In the genomic region with DNA sequence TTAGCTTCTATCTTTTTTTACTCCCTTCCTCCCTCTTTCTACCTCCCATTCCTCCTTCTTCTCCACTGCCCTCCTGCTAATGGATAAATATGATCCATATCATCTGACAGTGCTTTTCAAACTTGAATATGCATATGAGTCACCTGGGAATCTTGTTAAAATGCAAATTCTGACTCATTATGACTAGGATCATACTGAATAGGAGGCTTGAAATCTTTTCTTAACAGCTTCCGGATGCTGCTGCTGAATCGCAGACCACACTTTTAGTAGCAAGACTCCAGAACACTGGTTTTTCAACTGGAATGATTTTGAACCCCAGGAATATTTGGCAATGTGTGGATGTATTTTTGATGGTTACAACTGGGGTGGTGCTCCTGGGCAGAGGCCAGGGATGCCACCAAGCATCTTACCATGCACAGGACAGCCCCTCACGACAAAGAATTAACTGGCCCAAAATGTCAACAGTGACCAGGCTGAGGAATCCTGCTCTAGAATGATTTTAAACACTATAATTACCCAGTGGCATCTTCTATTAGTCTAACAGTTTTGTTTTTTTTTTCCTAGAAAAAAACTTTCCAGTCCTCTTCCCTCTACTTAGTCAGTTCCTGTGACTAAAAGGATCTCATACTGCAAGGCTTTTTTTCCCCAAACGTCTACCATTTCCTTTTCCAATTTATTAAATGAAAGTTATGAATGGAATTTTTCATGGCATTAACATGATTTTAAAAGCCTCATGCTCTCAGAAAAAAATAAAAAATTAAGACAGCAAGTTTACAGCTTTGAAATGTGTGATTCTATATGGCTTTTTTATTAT, we compare ENCODE assay signal across 16 cellular contexts. TPM values are rescaled to one million over a fixed set of nuclear protein-coding genes. Genes with fewer than 3 reads are reported as not detected.
DNase-seq lines count a peak whose midpoint lies in the region; ATAC-seq, FAIRE-seq and TF ChIP-seq lines count a peak whose summit lies in the region.
"Had no signal": no experiment of that assay in that cellular context is flagged by ENCODE, and none has a peak within 500 bp of the region (broad histone marks: within the 10 kb centered on the region; RNA-seq: fewer than 3 reads in every experiment).

No MANE protein-coding gene starts in this region.

- no peaks in the 10 kb centered on the region for H3K9me3 Mint-ChIP-seq in natural killer cell treated with Interleukin-12 subunit alpha and Interleukin-12 subunit beta and Interleukin-15 and Interleukin-18, amount 100 ng/mL, for 72 hours
- H3K9me3 Mint-ChIP-seq: activated CD4-positive, alpha-beta memory T cell treated with anti-CD3 and anti-CD28 coated beads, Interleukin-2, amount 10 ng/mL, durations not matched to agents 7 days and 5 days; memory B cell had no signal

- BruUV-seq in K562 (replicated peaks; lab: Mats Ljungman, UMichigan) = no TSS peak

- no peak for TF ChIP-seq RAD21 in K562 (CRISPR knock-in tag; conservative IDR thresholded peaks at IDR 0.05 in 1 of 2, IDR thresholded peaks at IDR 0.05 in 1 of 2)

- in situ Hi-C loops in K562 (cut with MboI) = loop anchor here (5.0 to 25.0 kb wide), 2 partner anchors 278 to 488 kb away; no protein-coding TSS in a partner anchor

- POLR2A ChIA-PET in K562 (lab: Yijun Ruan, JAX) = interaction anchor here (0.8 kb wide), 1 partner anchor 131 kb away, joined by 3 read pairs; no protein-coding TSS in a partner anchor

- H3K27ac ChIP-seq in K562 (ENCODE audit: extremely low read depth, low read depth, low read length) (no peak overlapping the region), keratinocyte (ENCODE audit: control insufficient read depth, insufficient read depth, low read length) (peak overlapping the region; percentile 99)
- H3K27ac ChIP-seq: C4-2B, SK-N-MC, upper lobe of right lung had no signal

- ATAC-seq in K562 (no peak), GM21515 (IDR thresholded peaks at IDR 0.05; ENCODE audit: unreplicated experiment) (no peak)
- no peak for ATAC-seq in natural killer cell treated with Interleukin-12 subunit alpha and Interleukin-12 subunit beta and Interleukin-15 and Interleukin-18, amount 100 ng/mL, for 72 hours
- ATAC-seq: upper lobe of right lung had no signal

- peak overlapping the region in 1 of 2 donors; percentile 24 for H3K27ac Mint-ChIP-seq in natural killer cell treated with Interleukin-12 subunit alpha and Interleukin-12 subunit beta and Interleukin-15 and Interleukin-18, amount 100 ng/mL, for 72 hours
- H3K27ac Mint-ChIP-seq: activated CD4-positive, alpha-beta memory T cell treated with anti-CD3 and anti-CD28 coated beads, Interleukin-2, amount 10 ng/mL, durations not matched to agents 7 days and 5 days; memory B cell had no signal

- H3K4me2 ChIP-seq in K562 (ENCODE audit: insufficient read depth, low read length) (no peak overlapping the region), keratinocyte (ENCODE audit: control insufficient read depth, extremely low read depth, insufficient read depth, low read depth, low read length) (peak overlapping the region; percentile 92)

- TF ChIP-seq POLR2A in K562 (conservative IDR thresholded peaks at IDR 0.05) = no peak

- 0 out of 2 replicates have a peak overlapping the region, but pooled peaks have one; percentile 19 for H2AFZ ChIP-seq in K562 (ENCODE audit: low read depth, low read length)
- peak overlapping the region; percentile 33 for H2AFZ ChIP-seq in keratinocyte (ENCODE audit: control insufficient read depth, low read length)

- H3K4me1 Mint-ChIP-seq in natural killer cell treated with Interleukin-12 subunit alpha and Interleukin-12 subunit beta and Interleukin-15 and Interleukin-18, amount 100 ng/mL, for 72 hours (ENCODE audit: low read depth in 2 of 2) = no peaks in the 10 kb centered on the region
- H3K4me1 Mint-ChIP-seq: memory B cell had no signal

- no peaks in the 10 kb centered on the region for H4K20me1 ChIP-seq in K562 (replicated peaks; ENCODE audit: control insufficient read depth, insufficient read depth, low read length)
- no peaks in the 10 kb centered on the region for H4K20me1 ChIP-seq in keratinocyte (ENCODE audit: control insufficient read depth, extremely low read depth, insufficient read depth, low read length)

- WGBS in K562 (ENCODE audit: insufficient coverage, low coverage, missing lambda C conversion rate) = 4% methylated on average over 4 of the region's 4 CpGs

- no peak for FAIRE-seq in K562 (lab: Jason Lieb, UNC)
- FAIRE-seq in keratinocyte (lab: Jason Lieb, UNC) = peak; percentile 95

- H3K79me2 ChIP-seq in K562 (ENCODE audit: control insufficient read depth, insufficient read depth, low read length) = no peaks in the 10 kb centered on the region
- peaks cover 33% of the 10 kb centered on the region for H3K79me2 ChIP-seq in keratinocyte (ENCODE audit: control insufficient read depth, insufficient read depth, low read length)

- no peaks in the 10 kb centered on the region for H3K36me3 ChIP-seq in K562 (ENCODE audit: control insufficient read depth, insufficient read depth, low read length)
- H3K36me3 ChIP-seq in keratinocyte (ENCODE audit: control insufficient read depth in 2 of 2, extremely low read depth in 1 of 2, insufficient read depth in 2 of 2, low read length in 2 of 2) = no peaks in the 10 kb centered on the region
- H3K36me3 ChIP-seq: esophagus squamous epithelium, upper lobe of right lung had no signal

- H3K27me3 ChIP-seq in K562 (ENCODE audit: control insufficient read depth in 2 of 2, insufficient read depth in 2 of 2, low read length in 2 of 2) = no peaks in the 10 kb centered on the region
- no peaks in the 10 kb centered on the region for H3K27me3 ChIP-seq in keratinocyte (ENCODE audit: control insufficient read depth, extremely low read depth, insufficient read depth, low read length)
- H3K27me3 ChIP-seq: esophagus squamous epithelium, upper lobe of right lung had no signal

- peak; percentile 74 for DNase-seq in AG09309 (ENCODE audit: low read depth)
- DNase-seq in M059J (ENCODE audit: low read depth) = peak; percentile 87
- no peak for DNase-seq in K562 (ENCODE audit: extremely low read depth in 1 of 4, low spot score in 3 of 4)
- DNase-seq in keratinocyte (ENCODE audit: low read depth, low spot score) = peak; percentile 62
- DNase-seq in natural killer cell treated with Interleukin-12 subunit alpha and Interleukin-12 subunit beta and Interleukin-15 and Interleukin-18, amount 100 ng/mL, for 72 hours (ENCODE audit: low spot score) = no peak
- DNase-seq in GM19240 (ENCODE audit: insufficient read length, low spot score) = no peak
- no peak for DNase-seq in mucosa of gallbladder (ENCODE audit: low spot score)
- DNase-seq: activated CD4-positive, alpha-beta memory T cell treated with anti-CD3 and anti-CD28 coated beads, Interleukin-2, amount 10 ng/mL, durations not matched to agents 7 days and 5 days; amygdala; esophagus squamous epithelium; Kasumi-1; upper lobe of right lung had no signal

- H3K4me3 Mint-ChIP-seq in natural killer cell treated with Interleukin-12 subunit alpha and Interleukin-12 subunit beta and Interleukin-15 and Interleukin-18, amount 100 ng/mL, for 72 hours = no peak overlapping the region
- H3K4me3 Mint-ChIP-seq: activated CD4-positive, alpha-beta memory T cell treated with anti-CD3 and anti-CD28 coated beads, Interleukin-2, amount 10 ng/mL, durations not matched to agents 7 days and 5 days; memory B cell had no signal

- H3K4me3 ChIP-seq in AG09309 (ENCODE audit: control insufficient read depth, low read depth, low read length) (no peak overlapping the region; the same call in 1 of the 2 replicates), K562 (no peak overlapping the region), keratinocyte (ENCODE audit: control insufficient read depth in 2 of 3, extremely low read depth in 1 of 3, insufficient read depth in 2 of 3, low read depth in 1 of 3, low read length in 3 of 3) (peak overlapping the region in 2 of 3 experiments; percentile 62 to 74)
- H3K4me3 ChIP-seq: esophagus squamous epithelium, SK-N-MC, upper lobe of right lung had no signal

- H3K9ac ChIP-seq in K562 (ENCODE audit: insufficient read depth in 1 of 2, low read depth in 2 of 2, low read length in 2 of 2) (no peak overlapping the region), keratinocyte (ENCODE audit: control insufficient read depth, extremely low read depth, insufficient read depth, low read length) (peak overlapping the region; percentile 79)

- H3K4me1 ChIP-seq in K562 (replicated peaks in 1 of 2; ENCODE audit: control insufficient read depth in 2 of 2, insufficient read depth in 2 of 2, low read length in 2 of 2) = peaks cover 0 to 3% of the 10 kb centered on the region in 2 experiments; a peak in 1 of 5 replicates
- H3K4me1 ChIP-seq in keratinocyte (ENCODE audit: control insufficient read depth, extremely low read depth, insufficient read depth, low read length) = peaks cover 40% of the 10 kb centered on the region
- H3K4me1 ChIP-seq: upper lobe of right lung had no signal

- no peaks in the 10 kb centered on the region for H3K9me1 ChIP-seq in K562 (ENCODE audit: control insufficient read depth, insufficient read depth, low read length)
- no peaks in the 10 kb centered on the region for H3K9me1 ChIP-seq in keratinocyte (ENCODE audit: control insufficient read depth, extremely low read depth, insufficient read depth, low read length)

- no peaks in the 10 kb centered on the region for H3K27me3 Mint-ChIP-seq in natural killer cell treated with Interleukin-12 subunit alpha and Interleukin-12 subunit beta and Interleukin-15 and Interleukin-18, amount 100 ng/mL, for 72 hours
- H3K27me3 Mint-ChIP-seq: activated CD4-positive, alpha-beta memory T cell treated with anti-CD3 and anti-CD28 coated beads, Interleukin-2, amount 10 ng/mL, durations not matched to agents 7 days and 5 days; memory B cell had no signal

- H3K9me3 ChIP-seq in K562 (replicated peaks; ENCODE audit: control insufficient read depth, insufficient read depth, low read depth, low read length) (no peaks in the 10 kb centered on the region), keratinocyte (ENCODE audit: control insufficient read depth, low read depth, low read length) (no peaks in the 10 kb centered on the region)
- H3K9me3 ChIP-seq: esophagus squamous epithelium, upper lobe of right lung had no signal

- CTCF ChIA-PET in K562 (lab: Yijun Ruan, JAX; ENCODE audit: low intra/inter-chr PET ratio) = interaction anchor here (0.6 kb wide), 1 partner anchor 492 kb away, joined by 3 read pairs; no protein-coding TSS in a partner anchor

- intact Hi-C loops in K562 (cut with micrococcal nuclease) = no loop called here

- no peak for TF ChIP-seq CTCF in AG09309 (IDR thresholded peaks at IDR 0.05; ENCODE audit: control insufficient read depth, insufficient read depth, low read depth, low read length, missing control alignments)
- TF ChIP-seq CTCF in K562 (IDR thresholded peaks at IDR 0.05 in 2 of 3, conservative IDR thresholded peaks at IDR 0.05 in 1 of 3; ENCODE audit: insufficient read depth in 2 of 3, low read depth in 1 of 3, low read length in 3 of 3) = no peak
- TF ChIP-seq CTCF in keratinocyte (optimal IDR thresholded peaks at IDR 0.05 in 1 of 3, IDR thresholded peaks at IDR 0.05 in 1 of 3, conservative IDR thresholded peaks at IDR 0.05 in 1 of 3; ENCODE audit: extremely low read depth in 1 of 3, insufficient read depth in 2 of 3, low read length in 3 of 3) = no peak

- H3K36me3 Mint-ChIP-seq in natural killer cell treated with Interleukin-12 subunit alpha and Interleukin-12 subunit beta and Interleukin-15 and Interleukin-18, amount 100 ng/mL, for 72 hours = no peaks in the 10 kb centered on the region
- H3K36me3 Mint-ChIP-seq: memory B cell had no signal

- TF ChIP-seq EP300 in K562 (IDR thresholded peaks at IDR 0.05; ENCODE audit: low read length) = no peak

- dilution Hi-C loops in keratinocyte (cut with MboI; ENCODE audit: extremely low pct_ligation_motif_present, low sequenced_read_pairs) = no loop called here

RNA-seq across cellular contexts. Expression of a gene that starts 10.6 kb away (rescaled TPM):
- total RNA-seq in M059J (2014; rRNA removed; shearing (Covaris generic)) = 70.0 and 107 TPM in 2 replicates
- 5.9 and 14.3 TPM in 2 replicates for total RNA-seq in K562 (2011; cell fraction: chromatin; rRNA removed; ENCODE audit: low replicate concordance)
- total RNA-seq in K562 (2011; cell fraction: nucleolus; rRNA removed) = 12.6 and 13.3 TPM in 2 replicates
- total RNA-seq in K562 (2011; cell fraction: nucleoplasm; rRNA removed) = 16.2 and 20.5 TPM in 2 replicates
- total RNA-seq in K562 (2014; rRNA removed) = 158 and 161 TPM in 2 replicates
- total RNA-seq in K562 (2014; rRNA removed; fragmentation: Illumina TruSeq; extraction: Trizol) = 125 and 139 TPM in 2 replicates
- 103 and 108 TPM in 2 replicates for total RNA-seq in K562 (2015; rRNA removed; fragmentation: Illumina TruSeq; extraction: Trizol)
- total RNA-seq in K562 (2021) = 93.9 and 104 TPM in 2 replicates
- 109 and 136 TPM in 2 replicates for polyA plus RNA-seq in K562 (2011; rRNA removed)
- polyA plus RNA-seq in K562 (2011; cell fraction: cytosol; rRNA removed) = 52.1 and 71.6 TPM in 2 replicates
- 32.2 and 33.2 TPM in 2 replicates for polyA plus RNA-seq in K562 (2011; cell fraction: nucleus; rRNA removed)
- polyA plus RNA-seq in K562 (2012) = 113 and 132 TPM in 2 replicates
- 89.7 and 95.8 TPM in 2 replicates for polyA plus RNA-seq in K562 (2014; fragmentation: Illumina TruSeq; extraction: Trizol)
- 10 to 100 TPM; 22.5 to 42.8 TPM for polyA plus RNA-seq in K562 (2014; fragmentation: Nextera tagmentation; extraction: Ambion mirVana)
- polyA plus RNA-seq in K562 (2014; rRNA removed) = 199 and 229 TPM in 2 replicates
- polyA minus RNA-seq in K562 (2011; rRNA and poly(A)+ RNA removed) = 36.7 and 37.5 TPM in 2 replicates
- 13.1 and 19.2 TPM in 2 replicates for polyA minus RNA-seq in K562 (2011; cell fraction: cytosol; rRNA and poly(A)+ RNA removed)
- 10.2 and 18.8 TPM in 2 replicates for polyA minus RNA-seq in K562 (2011; cell fraction: nucleus; rRNA and poly(A)+ RNA removed)
- polyA plus RNA-seq in keratinocyte = 55.4 to 95.6 TPM (median 71.5 TPM) in 3 replicates
- 38.6 TPM for polyA plus RNA-seq in keratinocyte (2011; ENCODE audit: low read depth)
- 54.2 and 62.1 TPM in 2 replicates for polyA plus RNA-seq in keratinocyte (2011; cell fraction: cytosol; rRNA removed)
- polyA plus RNA-seq in keratinocyte (2011; cell fraction: nucleus; rRNA removed) = 17.6 and 18.5 TPM in 2 replicates
- 74.1 and 76.1 TPM in 2 replicates for polyA plus RNA-seq in keratinocyte (2012; ENCODE audit: low replicate concordance)
- 11.0 to 19.9 TPM (median 16.2 TPM) in 3 replicates for polyA minus RNA-seq in keratinocyte
- 26.9 TPM for polyA minus RNA-seq in keratinocyte (2011; cell fraction: cytosol; rRNA and poly(A)+ RNA removed)
- polyA minus RNA-seq in keratinocyte (2011; cell fraction: nucleus; rRNA and poly(A)+ RNA removed) = 7.2 and 10.2 TPM in 2 replicates
- 10 to 100 TPM; 31.3 to 46.3 TPM for total RNA-seq in natural killer cell treated with Interleukin-12 subunit alpha and Interleukin-12 subunit beta and Interleukin-15 and Interleukin-18, amount 100 ng/mL, for 72 hours
- 56.7 TPM for total RNA-seq in mucosa of gallbladder

RNA-seq across cellular contexts. Expression of a gene that starts 58.1 kb away (rescaled TPM):
- 5.1 and 8.6 TPM in 2 replicates for total RNA-seq in M059J (2014; rRNA removed; shearing (Covaris generic))
- total RNA-seq in K562 (2011; cell fraction: chromatin; rRNA removed; ENCODE audit: low replicate concordance) = 21.7 and 41.3 TPM in 2 replicates
- total RNA-seq in K562 (2011; cell fraction: nucleolus; rRNA removed) = 8.5 and 10.9 TPM in 2 replicates
- 15.7 and 21.5 TPM in 2 replicates for total RNA-seq in K562 (2011; cell fraction: nucleoplasm; rRNA removed)
- 4.4 and 5.4 TPM in 2 replicates for total RNA-seq in K562 (2014; rRNA removed)
- total RNA-seq in K562 (2014; rRNA removed; fragmentation: Illumina TruSeq; extraction: Trizol) = 8.2 and 9.0 TPM in 2 replicates
- 6.9 and 7.6 TPM in 2 replicates for total RNA-seq in K562 (2015; rRNA removed; fragmentation: Illumina TruSeq; extraction: Trizol)
- total RNA-seq in K562 (2021) = 10.8 and 12.2 TPM in 2 replicates
- 12.1 and 13.1 TPM in 2 replicates for polyA plus RNA-seq in K562 (2011; rRNA removed)
- polyA plus RNA-seq in K562 (2011; cell fraction: cytosol; rRNA removed) = 5.0 and 9.1 TPM in 2 replicates
- polyA plus RNA-seq in K562 (2011; cell fraction: nucleus; rRNA removed) = 19.0 and 25.7 TPM in 2 replicates
- 5.5 and 8.2 TPM in 2 replicates for polyA plus RNA-seq in K562 (2012)
- 8.8 and 9.5 TPM in 2 replicates for polyA plus RNA-seq in K562 (2014; fragmentation: Illumina TruSeq; extraction: Trizol)
- 1 to 10 TPM; 1.8 to 2.0 TPM for polyA plus RNA-seq in K562 (2014; fragmentation: Nextera tagmentation; extraction: Ambion mirVana)
- 7.0 and 7.5 TPM in 2 replicates for polyA plus RNA-seq in K562 (2014; rRNA removed)
- polyA minus RNA-seq in K562 (2011; rRNA and poly(A)+ RNA removed) = 27.0 and 32.0 TPM in 2 replicates
- 7.3 and 7.5 TPM in 2 replicates for polyA minus RNA-seq in K562 (2011; cell fraction: cytosol; rRNA and poly(A)+ RNA removed)
- polyA minus RNA-seq in K562 (2011; cell fraction: nucleus; rRNA and poly(A)+ RNA removed) = 18.7 and 32.4 TPM in 2 replicates
- polyA plus RNA-seq in keratinocyte = 24.8 to 26.6 TPM (median 26.3 TPM) in 3 replicates
- 10.8 TPM for polyA plus RNA-seq in keratinocyte (2011; ENCODE audit: low read depth)
- polyA plus RNA-seq in keratinocyte (2011; cell fraction: cytosol; rRNA removed) = 12.7 and 23.9 TPM in 2 replicates
- polyA plus RNA-seq in keratinocyte (2011; cell fraction: nucleus; rRNA removed) = 40.0 and 44.5 TPM in 2 replicates
- polyA plus RNA-seq in keratinocyte (2012; ENCODE audit: low replicate concordance) = 18.3 and 18.8 TPM in 2 replicates
- polyA minus RNA-seq in keratinocyte = 19.3 to 59.5 TPM (median 46.1 TPM) in 3 replicates
- polyA minus RNA-seq in keratinocyte (2011; cell fraction: cytosol; rRNA and poly(A)+ RNA removed) = 14.4 TPM
- polyA minus RNA-seq in keratinocyte (2011; cell fraction: nucleus; rRNA and poly(A)+ RNA removed) = 48.5 and 93.5 TPM in 2 replicates
- total RNA-seq in natural killer cell treated with Interleukin-12 subunit alpha and Interleukin-12 subunit beta and Interleukin-15 and Interleukin-18, amount 100 ng/mL, for 72 hours = 10 to 100 TPM; 27.9 to 49.6 TPM
- 41.0 TPM for total RNA-seq in mucosa of gallbladder

Comparison
In these comparisons a context has a peak if more than half of its experiments do, and no peak if none do; other contexts are left out.
1. DNase-seq: peak in AG09309 (single experiment), M059J (single experiment) and keratinocyte (single experiment); none in K562 (0 of 4), natural killer cell treated with Interleukin-12 subunit alpha and Interleukin-12 subunit beta and Interleukin-15 and Interleukin-18, amount 100 ng/mL, for 72 hours (single experiment), GM19240 (single experiment) and mucosa of gallbladder (single experiment).
2. H3K4me3 ChIP-seq: peak in keratinocyte (2 of 3); none in AG09309 (single experiment) and K562 (single experiment).